ENCODE assay signal across 8 cellular contexts in genomic region chr21:42199488-42200463, GRCh38. TPM values are rescaled to one million over a fixed set of nuclear protein-coding genes. Genes with fewer than 3 reads are reported as not detected.
DNase-seq lines count a peak whose midpoint lies in the region; ATAC-seq, FAIRE-seq and TF ChIP-seq lines count a peak whose summit lies in the region.

No MANE protein-coding gene starts in this region.

- peak; percentile 60 for DNase-seq in A673 (ENCODE audit: low spot score)
- peak; percentile 96 for DNase-seq in SIG-M5 treated with dmso at 0.1 percent for 504 hours (lab: John Stamatoyannopoulos, UW; ENCODE audit: unreplicated experiment)
- DNase-seq in fibroblast of mammary gland (ENCODE audit: low read depth) = peak; percentile 78
- DNase-seq in stimulated activated naive B cell treated with anti-CD40 and anti-IgM and Interleukin-4, amounts not matched to agents 10 μg/mL and 1 μg/mL and 100 μg/mL, for 72 hours = no peak
- no peak for DNase-seq in neuronal stem cell (ENCODE audit: low spot score)
- DNase-seq in RCC 7860 (ENCODE audit: low spot score) = no peak

- H3K4me2 ChIP-seq in neuronal stem cell (ENCODE audit: insufficient read depth, low read length, poor library complexity, severe bottlenecking) = no peak overlapping the region

- peaks cover 0 to 2% of the 10 kb centered on the region in 2 donors for H3K36me3 Mint-ChIP-seq in stimulated activated naive B cell treated with anti-CD40 and anti-IgM and Interleukin-4, amounts not matched to agents 10 μg/mL and 1 μg/mL and 100 μg/mL, for 72 hours

- H3K4me3 Mint-ChIP-seq in stimulated activated naive B cell treated with anti-CD40 and anti-IgM and Interleukin-4, amounts not matched to agents 10 μg/mL and 1 μg/mL and 100 μg/mL, for 72 hours = no peak overlapping the region

- no peak for FAIRE-seq in RCC 7860 (lab: Jason Lieb, UNC)

- H3K4me1 ChIP-seq in A673 (ENCODE audit: insufficient read depth, low read length, poor library complexity, severe bottlenecking) (peaks cover 20% of the 10 kb centered on the region), neuronal stem cell (ENCODE audit: control insufficient read depth in 2 of 2, insufficient read depth in 1 of 2, low read depth in 1 of 2, low read length in 2 of 2) (peaks cover 0 to 2% of the 10 kb centered on the region in 2 donors)

- no peak overlapping the region for H3K9ac ChIP-seq in neuronal stem cell (ENCODE audit: low read depth, low read length, poor library complexity)

- no peak overlapping the region for H3K23ac ChIP-seq in neuronal stem cell (ENCODE audit: low read depth, low read length, poor library complexity)

- H3K36me3 ChIP-seq in A673 (ENCODE audit: insufficient read depth, low read length, poor library complexity, severe bottlenecking) (no peaks in the 10 kb centered on the region), neuronal stem cell (replicated peaks in 1 of 2; ENCODE audit: control insufficient read depth in 2 of 2, insufficient read depth in 2 of 2, low read length in 2 of 2) (no peaks in the 10 kb centered on the region)

- H3K4me3 ChIP-seq in A673 (ENCODE audit: low read depth, low read length, poor library complexity, severe bottlenecking) (no peak overlapping the region), fibroblast of mammary gland (ENCODE audit: control insufficient read depth, low read depth, low read length) (no peak overlapping the region), neuronal stem cell (ENCODE audit: low read length in 2 of 2) (no peak overlapping the region)

- H3K9me3 ChIP-seq in A673 (ENCODE audit: low read depth, low read length, poor library complexity, severe bottlenecking) (peaks cover 1% of the 10 kb centered on the region), neuronal stem cell (replicated peaks in 1 of 2; ENCODE audit: control insufficient read depth in 2 of 2, insufficient read depth in 1 of 2, low read depth in 1 of 2, low read length in 2 of 2) (peaks cover 0 to 4% of the 10 kb centered on the region in 2 donors)

- no peak overlapping the region for H2BK12ac ChIP-seq in neuronal stem cell (ENCODE audit: low read length)

- H3K14ac ChIP-seq in neuronal stem cell (ENCODE audit: low read length) = no peak overlapping the region

- H2AFZ ChIP-seq in neuronal stem cell (ENCODE audit: low read length) = no peak overlapping the region

- H3K4ac ChIP-seq in neuronal stem cell (ENCODE audit: low read length) = no peak overlapping the region

- H3K27me3 Mint-ChIP-seq in stimulated activated naive B cell treated with anti-CD40 and anti-IgM and Interleukin-4, amounts not matched to agents 10 μg/mL and 1 μg/mL and 100 μg/mL, for 72 hours = no peaks in the 10 kb centered on the region

- no peak overlapping the region for H4K91ac ChIP-seq in neuronal stem cell (ENCODE audit: low read depth, low read length, poor library complexity)

- CTCF ChIA-PET in A673 (lab: Charles Lee) = no interaction called here

- H3K18ac ChIP-seq in neuronal stem cell (ENCODE audit: low read length) = no peak overlapping the region

- no peak overlapping the region for H3K27ac Mint-ChIP-seq in stimulated activated naive B cell treated with anti-CD40 and anti-IgM and Interleukin-4, amounts not matched to agents 10 μg/mL and 1 μg/mL and 100 μg/mL, for 72 hours

- H2BK120ac ChIP-seq in neuronal stem cell (ENCODE audit: low read depth, low read length) = no peak overlapping the region

- BruUV-seq in A673 (replicated peaks; lab: Mats Ljungman, UMichigan) = no TSS peak

- no peak overlapping the region for H4K8ac ChIP-seq in neuronal stem cell (ENCODE audit: low read depth, low read length)

- H3K27me3 ChIP-seq in A673 (replicated peaks; ENCODE audit: insufficient read depth, low read depth, low read length, poor library complexity) (no peaks in the 10 kb centered on the region), neuronal stem cell (ENCODE audit: control insufficient read depth in 3 of 3, insufficient read depth in 3 of 3, low read depth in 1 of 3, low read length in 3 of 3) (peaks cover 0 to 1% (median 0%) of the 10 kb centered on the region in 3 experiments)

- no peak overlapping the region for H2BK15ac ChIP-seq in neuronal stem cell (ENCODE audit: low read length)

- H3K27ac ChIP-seq in A673 (ENCODE audit: low read depth, low read length, poor library complexity, severe bottlenecking) = peak overlapping the region; percentile 56
- H3K27ac ChIP-seq in neuronal stem cell (replicated peaks; ENCODE audit: low read length) = no peak overlapping the region

- H2BK5ac ChIP-seq in neuronal stem cell (ENCODE audit: low read length) = no peak overlapping the region

- peaks cover 15 to 35% of the 10 kb centered on the region in 2 donors for H3K4me1 Mint-ChIP-seq in stimulated activated naive B cell treated with anti-CD40 and anti-IgM and Interleukin-4, amounts not matched to agents 10 μg/mL and 1 μg/mL and 100 μg/mL, for 72 hours

- WGBS in neuronal stem cell (ENCODE audit: extremely low coverage in 2 of 2, insufficient read length in 2 of 2, insufficient replicate concordance in 1 of 2), 2 donors = no CpG with 5 or more reads among the region's 9 CpGs

- no peak overlapping the region for H2AK5ac ChIP-seq in neuronal stem cell (ENCODE audit: low read depth, low read length)

- no peaks in the 10 kb centered on the region for H3K9me3 Mint-ChIP-seq in stimulated activated naive B cell treated with anti-CD40 and anti-IgM and Interleukin-4, amounts not matched to agents 10 μg/mL and 1 μg/mL and 100 μg/mL, for 72 hours

- ATAC-seq in GM21447 (IDR thresholded peaks at IDR 0.05; ENCODE audit: unreplicated experiment) = peak; percentile 69
- ATAC-seq in stimulated activated naive B cell treated with anti-CD40 and anti-IgM and Interleukin-4, amounts not matched to agents 10 μg/mL and 1 μg/mL and 100 μg/mL, for 72 hours (replicated peaks) = peak; percentile 94 to 97
- no peak for ATAC-seq in HG03196 (IDR thresholded peaks at IDR 0.05; ENCODE audit: unreplicated experiment)

- POLR2A ChIA-PET in A673 (lab: Charles Lee; ENCODE audit: low non-redundant PET) = no interaction called here

- intact Hi-C loops in A673 (cut with micrococcal nuclease; ENCODE audit: unreplicated experiment) = no loop called here

- TF ChIP-seq CTCF in A673 (conservative IDR thresholded peaks at IDR 0.05; ENCODE audit: low read depth, low read length) (no peak), fibroblast of mammary gland (conservative IDR thresholded peaks at IDR 0.05; ENCODE audit: control insufficient read depth, insufficient read depth, low read depth, low read length) (no peak)

- H3K79me1 ChIP-seq in neuronal stem cell (ENCODE audit: low read depth, low read length) = no peaks in the 10 kb centered on the region

RNA-seq across cellular contexts. Expression of gene ABCG1, which starts 19.2 kb away (rescaled TPM):
- total RNA-seq in A673 (2021) = 3.4 and 6.2 TPM in 2 replicates
- 1.4 TPM for polyA plus RNA-seq in neuronal stem cell (2013, experiment 1 of 2)
- polyA plus RNA-seq in neuronal stem cell (2013, experiment 2 of 2) = 1.8 TPM

Comparison
In these comparisons a context has a peak if more than half of its experiments do, and no peak if none do; other contexts are left out.
1. DNase-seq: peak in A673 (single experiment), SIG-M5 treated with dmso at 0.1 percent for 504 hours (single experiment) and fibroblast of mammary gland (single experiment); none in stimulated activated naive B cell treated with anti-CD40 and anti-IgM and Interleukin-4, amounts not matched to agents 10 μg/mL and 1 μg/mL and 100 μg/mL, for 72 hours (single experiment), neuronal stem cell (single experiment) and RCC 7860 (single experiment).